ENCODE assay signal across 23 cellular contexts in the genomic region with DNA sequence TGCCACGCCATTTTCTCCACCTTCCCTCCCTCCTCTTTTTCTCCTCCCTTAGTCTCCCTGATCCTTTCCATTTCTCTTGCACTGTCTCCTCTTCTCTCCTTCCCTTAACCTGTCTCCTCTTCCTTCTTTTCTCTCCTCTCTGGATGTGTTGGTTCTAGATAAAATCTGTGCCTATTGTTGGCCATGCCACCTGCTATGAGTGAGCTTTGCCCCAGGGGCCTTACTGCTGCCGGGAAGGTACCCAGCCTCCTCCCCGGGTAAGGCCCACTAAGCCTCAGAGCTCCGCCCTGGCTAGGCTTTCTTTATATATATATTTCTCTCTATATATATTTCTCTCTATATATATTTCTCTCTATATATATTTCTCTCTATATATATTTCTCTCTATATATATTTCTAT.
"Had no signal": no experiment of that assay in that cellular context is flagged by ENCODE, and none has a peak within 500 bp of the region (broad histone marks: within the 10 kb centered on the region; RNA-seq: fewer than 3 reads in every experiment).

No MANE protein-coding gene starts in this region.

- FAIRE-seq: bronchial epithelial cell had no signal

- H3K4me2 ChIP-seq: KMS-11 had no signal

- H3K4me1 ChIP-seq: ascending aorta had no signal

- H3K9me3 ChIP-seq: ascending aorta, body of pancreas had no signal

- H3K4me3 ChIP-seq: ascending aorta, body of pancreas had no signal

- ATAC-seq: activated CD8-positive, alpha-beta memory T cell treated with anti-CD3 and anti-CD28 coated beads, Interleukin-2, amount 10 ng/mL, durations not matched to agents 7 days and 5 days; body of pancreas; PC-3; T-helper 17 cell; WTC11 had no signal

- DNase-seq: activated CD4-positive, alpha-beta T cell treated with anti-CD3 and anti-CD28 coated beads for 48 hours; activated CD4-positive, alpha-beta T cell treated with anti-CD3 and anti-CD28 coated beads, Interleukin-2, amount 50 U/mL, for 48 hours; activated CD4-positive, CD25-positive, alpha-beta regulatory T cell treated with anti-CD3 and anti-CD28 coated beads, Interleukin-2, amount 50 U/mL, for 72 hours; activated CD8-positive, alpha-beta memory T cell treated with anti-CD3 and anti-CD28 coated beads, Interleukin-2, amount 10 ng/mL, durations not matched to agents 7 days and 5 days; activated effector memory CD4-positive, alpha-beta T cell treated with Interleukin-2 at 50 U/mL for 16 hours; activated naive CD4-positive, alpha-beta T cell; activated T-cell treated with anti-CD3 and anti-CD28 coated beads, Interleukin-2, amount 50 U/mL, for 24 hours; body of pancreas; NCI-H1092; NCI-H1417 treated with DMSO at 0.1 percent for 48 hours; NCI-H1694; NCI-H2029; NCI-H345; NCI-H510A; NCI-H526 treated with DMSO at 0.1 percent for 48 hours; PC-3; SHP77 treated with DMSO at 0.1 percent for 48 hours; T-helper 17 cell; T-helper 9 cell had no signal

- H3K27ac ChIP-seq: ascending aorta, body of pancreas, KMS-11 had no signal

- H3K9ac ChIP-seq: KMS-11 had no signal

- H3K27me3 ChIP-seq: ascending aorta, body of pancreas had no signal

- H3K36me3 ChIP-seq: ascending aorta had no signal
